13 cellular contexts compared by ENCODE assay signal in the genomic region with DNA sequence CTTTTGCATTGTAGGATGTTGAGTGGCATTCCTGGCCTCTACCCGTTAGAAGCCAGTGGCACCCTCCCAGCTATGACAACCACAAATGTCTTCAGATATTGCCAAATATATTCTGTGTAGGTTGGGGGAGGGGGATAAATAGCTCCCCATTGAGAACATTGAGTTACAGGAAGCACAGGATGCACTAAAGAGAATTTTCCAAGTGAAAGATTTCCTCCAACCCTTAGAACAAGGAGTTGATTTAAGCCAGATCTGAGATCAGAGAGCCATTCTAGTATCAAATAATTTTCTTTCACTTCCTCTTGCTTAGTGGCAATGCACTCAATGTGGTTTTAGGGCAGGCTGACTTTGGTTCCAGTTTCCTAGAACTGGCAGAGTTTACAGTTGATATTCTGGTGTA.
DNase-seq lines count a peak whose midpoint lies in the region; ATAC-seq and TF ChIP-seq lines count a peak whose summit lies in the region.
"Had no signal": no experiment of that assay in that cellular context is flagged by ENCODE, and none has a peak within 500 bp of the region (broad histone marks: within the 10 kb centered on the region; RNA-seq: fewer than 3 reads in every experiment).

No MANE protein-coding gene starts in this region.

- H3K4me1 Mint-ChIP-seq in T-helper 2 cell treated with Interferon-gamma antibody and Interleukin-4, amounts not matched to agents 5 μg/mL and 100 μg/mL, for 36 hours (ENCODE audit: low read depth) = peaks cover 8% of the 10 kb centered on the region
- H3K4me1 Mint-ChIP-seq: nephron progenitor cell had no signal

- 14 to 27% methylated on average over 1 of the region's 1 CpG for WGBS in lung, 2 donors
- WGBS in esophagus muscularis mucosa = 71% methylated on average over 1 of the region's 1 CpG

- H3K27me3 Mint-ChIP-seq in T-helper 2 cell treated with Interferon-gamma antibody and Interleukin-4, amounts not matched to agents 5 μg/mL and 100 μg/mL, for 36 hours (ENCODE audit: low read depth) = no peaks in the 10 kb centered on the region

- TF ChIP-seq POLR2A in esophagus muscularis mucosa (IDR thresholded peaks at IDR 0.05; ENCODE audit: low read depth) = no peak

- peak overlapping the region; percentile 47 for H3K4me3 Mint-ChIP-seq in T-helper 2 cell treated with Interferon-gamma antibody and Interleukin-4, amounts not matched to agents 5 μg/mL and 100 μg/mL, for 36 hours
- H3K4me3 Mint-ChIP-seq: nephron progenitor cell had no signal

- TF ChIP-seq CTCF in lung (IDR thresholded peaks at IDR 0.05; ENCODE audit: control extremely low read depth, extremely low read depth) (no peak), esophagus muscularis mucosa (IDR thresholded peaks at IDR 0.05) (no peak)

- H3K36me3 ChIP-seq in KOPT-K1 (ENCODE audit: insufficient read depth, low read length) = no peaks in the 10 kb centered on the region
- H3K36me3 ChIP-seq in lung (ENCODE audit: control insufficient read depth in 2 of 2, insufficient read depth in 2 of 2, low read length in 2 of 2) = no peaks in the 10 kb centered on the region
- no peaks in the 10 kb centered on the region for H3K36me3 ChIP-seq in esophagus muscularis mucosa

- peak; percentile 78 for ATAC-seq in HG02759 (IDR thresholded peaks at IDR 0.05; ENCODE audit: unreplicated experiment)
- peak; percentile 41 for ATAC-seq in lung (ENCODE audit: insufficient read depth, low FRiP score)
- ATAC-seq: body of pancreas had no signal

- H3K4me1 ChIP-seq in lung (ENCODE audit: control insufficient read depth in 2 of 2, insufficient read depth in 2 of 2, low read length in 2 of 2) (no peaks in the 10 kb centered on the region), esophagus muscularis mucosa (no peaks in the 10 kb centered on the region)
- H3K4me1 ChIP-seq: body of pancreas had no signal

- H3K27me3 ChIP-seq in lung (ENCODE audit: control insufficient read depth, insufficient read depth) = no peaks in the 10 kb centered on the region
- H3K27me3 ChIP-seq in esophagus muscularis mucosa = no peaks in the 10 kb centered on the region
- H3K27me3 ChIP-seq: body of pancreas had no signal

- H3K4me3 ChIP-seq in lung (no peak overlapping the region), esophagus muscularis mucosa (no peak overlapping the region)
- H3K4me3 ChIP-seq: body of pancreas had no signal

- TF ChIP-seq EP300 in esophagus muscularis mucosa (IDR thresholded peaks at IDR 0.05) = no peak

- peak overlapping the region; percentile 55 for H3K27ac Mint-ChIP-seq in T-helper 2 cell treated with Interferon-gamma antibody and Interleukin-4, amounts not matched to agents 5 μg/mL and 100 μg/mL, for 36 hours
- H3K27ac Mint-ChIP-seq: nephron progenitor cell had no signal

- no peak for DNase-seq in T-helper 2 cell treated with Interferon-gamma antibody and Interleukin-4, amounts not matched to agents 5 μg/mL and 100 μg/mL, for 36 hours (ENCODE audit: low spot score)
- no peak for DNase-seq in T-helper 2 cell
- DNase-seq in lung (ENCODE audit: low spot score) = no peak
- DNase-seq in esophagus muscularis mucosa (ENCODE audit: extremely low spot score) = no peak
- DNase-seq in stimulated activated CD4-positive, alpha-beta T cell treated with anti-CD3 and anti-CD28 coated beads, Interleukin-2, amount 100 ng/mL, for 48 hours = no peak
- no peak for DNase-seq in AG20443 (ENCODE audit: low spot score)
- DNase-seq: 8988T; body of pancreas; NCI-H510A; nephron progenitor cell; stimulated activated naive CD4-positive, alpha-beta T cell had no signal

- H3K9me3 ChIP-seq in KOPT-K1 (ENCODE audit: insufficient read depth, low read length, poor library complexity, severe bottlenecking) (peaks cover 5% of the 10 kb centered on the region), lung (ENCODE audit: control insufficient read depth in 2 of 2, insufficient read depth in 1 of 2, low read length in 1 of 2) (no peaks in the 10 kb centered on the region), esophagus muscularis mucosa (no peaks in the 10 kb centered on the region)
- H3K9me3 ChIP-seq: body of pancreas had no signal

- H3K27ac ChIP-seq in KOPT-K1 (ENCODE audit: low read depth, low read length, poor library complexity, severe bottlenecking) = peak overlapping the region; percentile 62
- peak overlapping the region in 1 of 2 donors; percentile 33 for H3K27ac ChIP-seq in lung (ENCODE audit: low read depth in 1 of 2, low read length in 1 of 2)
- H3K27ac ChIP-seq in esophagus muscularis mucosa (replicated peaks in 1 of 4) = no peak overlapping the region
- H3K27ac ChIP-seq: body of pancreas had no signal

- intact Hi-C loops in esophagus muscularis mucosa (cut with DNase I) = no loop called here

- H3K36me3 Mint-ChIP-seq in T-helper 2 cell treated with Interferon-gamma antibody and Interleukin-4, amounts not matched to agents 5 μg/mL and 100 μg/mL, for 36 hours (ENCODE audit: low read depth) = no peaks in the 10 kb centered on the region

- H3K9me3 Mint-ChIP-seq in T-helper 2 cell treated with Interferon-gamma antibody and Interleukin-4, amounts not matched to agents 5 μg/mL and 100 μg/mL, for 36 hours = no peaks in the 10 kb centered on the region
- H3K9me3 Mint-ChIP-seq: nephron progenitor cell had no signal
